ENCODE assay signal across 1 cellular context in genomic region chr5:179697993-179698934, GRCh38.
TF ChIP-seq lines count a peak whose summit lies in the region.

No MANE protein-coding gene starts in this region.

TF ChIP-seq in GM12878, 131 proteins besides CTCF, POLR2A, EP300 and RAD21 (continued from another document and continues in another):
- no peak for TF ChIP-seq EGR1 (IDR thresholded peaks at IDR 0.05; ENCODE audit: borderline replicate concordance in 1 of 2, low read depth in 2 of 2, low read length in 2 of 2)
- TF ChIP-seq ZBED1 (IDR thresholded peaks at IDR 0.05; ENCODE audit: borderline replicate concordance), result no peak
- TF ChIP-seq, protein P1, sequence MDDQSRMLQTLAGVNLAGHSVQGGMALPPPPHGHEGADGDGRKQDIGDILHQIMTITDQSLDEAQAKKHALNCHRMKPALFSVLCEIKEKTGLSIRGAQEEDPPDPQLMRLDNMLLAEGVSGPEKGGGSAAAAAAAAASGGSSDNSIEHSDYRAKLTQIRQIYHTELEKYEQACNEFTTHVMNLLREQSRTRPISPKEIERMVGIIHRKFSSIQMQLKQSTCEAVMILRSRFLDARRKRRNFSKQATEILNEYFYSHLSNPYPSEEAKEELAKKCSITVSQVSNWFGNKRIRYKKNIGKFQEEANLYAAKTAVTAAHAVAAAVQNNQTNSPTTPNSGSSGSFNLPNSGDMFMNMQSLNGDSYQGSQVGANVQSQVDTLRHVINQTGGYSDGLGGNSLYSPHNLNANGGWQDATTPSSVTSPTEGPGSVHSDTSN (IDR thresholded peaks at IDR 0.05; ENCODE audit: insufficient replicate concordance, low read depth, low read length), result peak; percentile 99
- TF ChIP-seq POLR2AphosphoS2 (IDR thresholded peaks at IDR 0.05; ENCODE audit: low read depth, low read length), result peak; percentile 42; the same call in 1 of the 2 replicates
- no peak for TF ChIP-seq SIX5 (IDR thresholded peaks at IDR 0.05; ENCODE audit: low read depth, low read length, severe bottlenecking)
- TF ChIP-seq, protein P2, sequence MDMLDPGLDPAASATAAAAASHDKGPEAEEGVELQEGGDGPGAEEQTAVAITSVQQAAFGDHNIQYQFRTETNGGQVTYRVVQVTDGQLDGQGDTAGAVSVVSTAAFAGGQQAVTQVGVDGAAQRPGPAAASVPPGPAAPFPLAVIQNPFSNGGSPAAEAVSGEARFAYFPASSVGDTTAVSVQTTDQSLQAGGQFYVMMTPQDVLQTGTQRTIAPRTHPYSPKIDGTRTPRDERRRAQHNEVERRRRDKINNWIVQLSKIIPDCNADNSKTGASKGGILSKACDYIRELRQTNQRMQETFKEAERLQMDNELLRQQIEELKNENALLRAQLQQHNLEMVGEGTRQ (IDR thresholded peaks at IDR 0.05; ENCODE audit: borderline replicate concordance, low read depth, low read length), result no peak
- TF ChIP-seq IRF5 (IDR thresholded peaks at IDR 0.05; ENCODE audit: borderline replicate concordance), result no peak
- TF ChIP-seq RB1 (IDR thresholded peaks at IDR 0.05; ENCODE audit: borderline replicate concordance), result peak; percentile 83; the same call in 1 of the 2 replicates
- TF ChIP-seq CHD1 (IDR thresholded peaks at IDR 0.05; ENCODE audit: low read depth, low read length), result peak; percentile 83; the same call in 1 of the 2 replicates
- no peak for TF ChIP-seq SREBF1 (IDR thresholded peaks at IDR 0.05; ENCODE audit: low read length)
- TF ChIP-seq RELB (IDR thresholded peaks at IDR 0.05; ENCODE audit: low read depth), result peak; percentile 77; the same call in 1 of the 2 replicates
- TF ChIP-seq, protein P3, sequence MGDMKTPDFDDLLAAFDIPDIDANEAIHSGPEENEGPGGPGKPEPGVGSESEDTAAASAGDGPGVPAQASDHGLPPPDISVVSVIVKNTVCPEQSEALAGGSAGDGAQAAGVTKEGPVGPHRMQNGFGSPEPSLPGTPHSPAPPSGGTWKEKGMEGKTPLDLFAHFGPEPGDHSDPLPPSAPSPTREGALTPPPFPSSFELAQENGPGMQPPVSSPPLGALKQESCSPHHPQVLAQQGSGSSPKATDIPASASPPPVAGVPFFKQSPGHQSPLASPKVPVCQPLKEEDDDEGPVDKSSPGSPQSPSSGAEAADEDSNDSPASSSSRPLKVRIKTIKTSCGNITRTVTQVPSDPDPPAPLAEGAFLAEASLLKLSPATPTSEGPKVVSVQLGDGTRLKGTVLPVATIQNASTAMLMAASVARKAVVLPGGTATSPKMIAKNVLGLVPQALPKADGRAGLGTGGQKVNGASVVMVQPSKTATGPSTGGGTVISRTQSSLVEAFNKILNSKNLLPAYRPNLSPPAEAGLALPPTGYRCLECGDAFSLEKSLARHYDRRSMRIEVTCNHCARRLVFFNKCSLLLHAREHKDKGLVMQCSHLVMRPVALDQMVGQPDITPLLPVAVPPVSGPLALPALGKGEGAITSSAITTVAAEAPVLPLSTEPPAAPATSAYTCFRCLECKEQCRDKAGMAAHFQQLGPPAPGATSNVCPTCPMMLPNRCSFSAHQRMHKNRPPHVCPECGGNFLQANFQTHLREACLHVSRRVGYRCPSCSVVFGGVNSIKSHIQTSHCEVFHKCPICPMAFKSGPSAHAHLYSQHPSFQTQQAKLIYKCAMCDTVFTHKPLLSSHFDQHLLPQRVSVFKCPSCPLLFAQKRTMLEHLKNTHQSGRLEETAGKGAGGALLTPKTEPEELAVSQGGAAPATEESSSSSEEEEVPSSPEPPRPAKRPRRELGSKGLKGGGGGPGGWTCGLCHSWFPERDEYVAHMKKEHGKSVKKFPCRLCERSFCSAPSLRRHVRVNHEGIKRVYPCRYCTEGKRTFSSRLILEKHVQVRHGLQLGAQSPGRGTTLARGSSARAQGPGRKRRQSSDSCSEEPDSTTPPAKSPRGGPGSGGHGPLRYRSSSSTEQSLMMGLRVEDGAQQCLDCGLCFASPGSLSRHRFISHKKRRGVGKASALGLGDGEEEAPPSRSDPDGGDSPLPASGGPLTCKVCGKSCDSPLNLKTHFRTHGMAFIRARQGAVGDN (IDR thresholded peaks at IDR 0.05), result peak; percentile 59
- peak; percentile 23 for TF ChIP-seq HCFC1 (IDR thresholded peaks at IDR 0.05; ENCODE audit: low read length)
- TF ChIP-seq MEF2A (IDR thresholded peaks at IDR 0.05; ENCODE audit: insufficient read depth, low read depth, low read length), result no peak
- peak; percentile 54 for TF ChIP-seq NBN (IDR thresholded peaks at IDR 0.05)
- TF ChIP-seq, protein P4, sequence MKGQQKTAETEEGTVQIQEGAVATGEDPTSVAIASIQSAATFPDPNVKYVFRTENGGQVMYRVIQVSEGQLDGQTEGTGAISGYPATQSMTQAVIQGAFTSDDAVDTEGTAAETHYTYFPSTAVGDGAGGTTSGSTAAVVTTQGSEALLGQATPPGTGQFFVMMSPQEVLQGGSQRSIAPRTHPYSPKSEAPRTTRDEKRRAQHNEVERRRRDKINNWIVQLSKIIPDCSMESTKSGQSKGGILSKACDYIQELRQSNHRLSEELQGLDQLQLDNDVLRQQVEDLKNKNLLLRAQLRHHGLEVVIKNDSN (IDR thresholded peaks at IDR 0.05; ENCODE audit: borderline replicate concordance, extremely low read length, insufficient read depth, low read depth, low read length), result no peak
- TF ChIP-seq RBBP5 (conservative IDR thresholded peaks at IDR 0.05), result no peak
- TF ChIP-seq ATF7 (IDR thresholded peaks at IDR 0.05; ENCODE audit: low read depth), result no peak
- TF ChIP-seq CBX5 (IDR thresholded peaks at IDR 0.05; ENCODE audit: low read depth), result no peak
- peak; percentile 48; the same call in 1 of the 2 replicates for TF ChIP-seq SMARCA5 (IDR thresholded peaks at IDR 0.05)
- 0 out of 2 replicates have a peak, but pooled peaks have one; percentile 66 for TF ChIP-seq TARDBP (IDR thresholded peaks at IDR 0.05; ENCODE audit: borderline replicate concordance)
- peak; percentile 32 for TF ChIP-seq MEF2B (IDR thresholded peaks at IDR 0.05; ENCODE audit: partially characterized antibody, poor library complexity, severe bottlenecking)
- peak; percentile 63; the same call in 1 of the 2 replicates for TF ChIP-seq ESRRA (IDR thresholded peaks at IDR 0.05; ENCODE audit: low read length)
- peak; percentile 86 for TF ChIP-seq IKZF1 (conservative IDR thresholded peaks at IDR 0.05)
- TF ChIP-seq MXI1 (IDR thresholded peaks at IDR 0.05; ENCODE audit: low read depth, low read length), result peak; percentile 25
- no peak for TF ChIP-seq SKIL (IDR thresholded peaks at IDR 0.05; ENCODE audit: low read depth, poor library complexity, severe bottlenecking)
- TF ChIP-seq FOXM1 (IDR thresholded peaks at IDR 0.05; ENCODE audit: low read depth, low read length), result no peak
- TF ChIP-seq IRF4 (IDR thresholded peaks at IDR 0.05; ENCODE audit: low read depth, low read length), result no peak
- TF ChIP-seq, protein P5, sequence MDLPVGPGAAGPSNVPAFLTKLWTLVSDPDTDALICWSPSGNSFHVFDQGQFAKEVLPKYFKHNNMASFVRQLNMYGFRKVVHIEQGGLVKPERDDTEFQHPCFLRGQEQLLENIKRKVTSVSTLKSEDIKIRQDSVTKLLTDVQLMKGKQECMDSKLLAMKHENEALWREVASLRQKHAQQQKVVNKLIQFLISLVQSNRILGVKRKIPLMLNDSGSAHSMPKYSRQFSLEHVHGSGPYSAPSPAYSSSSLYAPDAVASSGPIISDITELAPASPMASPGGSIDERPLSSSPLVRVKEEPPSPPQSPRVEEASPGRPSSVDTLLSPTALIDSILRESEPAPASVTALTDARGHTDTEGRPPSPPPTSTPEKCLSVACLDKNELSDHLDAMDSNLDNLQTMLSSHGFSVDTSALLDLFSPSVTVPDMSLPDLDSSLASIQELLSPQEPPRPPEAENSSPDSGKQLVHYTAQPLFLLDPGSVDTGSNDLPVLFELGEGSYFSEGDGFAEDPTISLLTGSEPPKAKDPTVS (IDR thresholded peaks at IDR 0.05; ENCODE audit: low read depth, low read length), result no peak
- peak; percentile 97 for TF ChIP-seq CHD2 (IDR thresholded peaks at IDR 0.05; ENCODE audit: borderline replicate concordance, low read depth, low read length)
- 0 out of 2 replicates have a peak, but pooled peaks have one; percentile 23 for TF ChIP-seq TBL1XR1 (IDR thresholded peaks at IDR 0.05; ENCODE audit: low read depth, low read length)
- TF ChIP-seq, protein P6, sequence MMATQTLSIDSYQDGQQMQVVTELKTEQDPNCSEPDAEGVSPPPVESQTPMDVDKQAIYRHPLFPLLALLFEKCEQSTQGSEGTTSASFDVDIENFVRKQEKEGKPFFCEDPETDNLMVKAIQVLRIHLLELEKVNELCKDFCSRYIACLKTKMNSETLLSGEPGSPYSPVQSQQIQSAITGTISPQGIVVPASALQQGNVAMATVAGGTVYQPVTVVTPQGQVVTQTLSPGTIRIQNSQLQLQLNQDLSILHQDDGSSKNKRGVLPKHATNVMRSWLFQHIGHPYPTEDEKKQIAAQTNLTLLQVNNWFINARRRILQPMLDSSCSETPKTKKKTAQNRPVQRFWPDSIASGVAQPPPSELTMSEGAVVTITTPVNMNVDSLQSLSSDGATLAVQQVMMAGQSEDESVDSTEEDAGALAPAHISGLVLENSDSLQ (IDR thresholded peaks at IDR 0.05), result peak; percentile 99
- peak; percentile 85 for TF ChIP-seq CEBPZ (IDR thresholded peaks at IDR 0.05; ENCODE audit: low read depth, low read length)
- TF ChIP-seq SMAD5 (IDR thresholded peaks at IDR 0.05; ENCODE audit: low read depth), result peak; percentile 75
- no peak for TF ChIP-seq WRNIP1 (IDR thresholded peaks at IDR 0.05; ENCODE audit: borderline replicate concordance, low read depth, low read length)
- peak; percentile 84 for TF ChIP-seq PML (IDR thresholded peaks at IDR 0.05; ENCODE audit: low read length)
- TF ChIP-seq, protein P7, sequence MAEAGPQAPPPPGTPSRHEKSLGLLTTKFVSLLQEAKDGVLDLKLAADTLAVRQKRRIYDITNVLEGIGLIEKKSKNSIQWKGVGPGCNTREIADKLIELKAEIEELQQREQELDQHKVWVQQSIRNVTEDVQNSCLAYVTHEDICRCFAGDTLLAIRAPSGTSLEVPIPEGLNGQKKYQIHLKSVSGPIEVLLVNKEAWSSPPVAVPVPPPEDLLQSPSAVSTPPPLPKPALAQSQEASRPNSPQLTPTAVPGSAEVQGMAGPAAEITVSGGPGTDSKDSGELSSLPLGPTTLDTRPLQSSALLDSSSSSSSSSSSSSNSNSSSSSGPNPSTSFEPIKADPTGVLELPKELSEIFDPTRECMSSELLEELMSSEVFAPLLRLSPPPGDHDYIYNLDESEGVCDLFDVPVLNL (IDR thresholded peaks at IDR 0.05; ENCODE audit: low read depth, low read length), result peak; percentile 64; the same call in 1 of the 2 replicates
- no peak for TF ChIP-seq HDAC2 (IDR thresholded peaks at IDR 0.05)
